20 cellular contexts compared by ENCODE assay signal in the genomic region with DNA sequence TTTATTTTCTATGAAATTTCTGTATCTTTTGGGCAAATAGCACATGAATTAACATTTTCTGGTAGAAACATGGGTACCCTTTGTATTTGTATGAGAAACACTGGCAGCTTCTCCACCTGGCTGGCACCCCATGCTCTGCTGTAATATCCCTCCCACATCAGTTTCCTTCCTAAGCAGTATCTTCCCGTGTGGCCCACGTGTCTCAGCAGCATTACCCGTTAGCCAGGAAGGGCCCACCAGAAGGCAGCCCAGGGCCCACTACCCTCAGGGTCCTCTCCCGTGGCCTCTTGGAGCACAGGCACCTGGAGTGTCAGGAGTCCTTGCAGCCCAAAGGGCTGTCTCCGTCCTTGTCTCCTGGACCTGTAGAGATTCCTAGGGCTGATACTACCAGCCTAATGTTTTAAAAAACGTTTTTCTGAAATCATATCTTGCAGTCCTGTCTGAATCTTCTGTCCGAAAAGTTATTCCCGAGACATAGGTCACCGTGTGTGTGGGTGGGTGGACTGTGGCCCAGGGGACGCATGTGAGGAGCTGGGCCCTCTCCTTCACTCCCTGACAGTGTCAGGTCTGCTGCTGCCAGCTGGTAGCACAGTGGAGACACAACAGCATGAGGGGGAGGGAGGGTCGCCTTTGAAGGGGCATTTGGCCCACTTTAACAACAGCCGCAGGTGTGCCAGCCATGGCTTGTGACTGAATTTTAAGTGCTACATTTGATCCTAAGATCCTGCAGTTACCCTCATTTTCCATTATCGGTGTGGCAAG. TPM values are rescaled to one million over a fixed set of nuclear protein-coding genes. Genes with fewer than 3 reads are reported as not detected.
A peak's percentile ranks its signal among the peaks of the same experiment; 100 is the strongest.
DNase-seq lines count a peak whose midpoint lies in the region; ATAC-seq and TF ChIP-seq lines count a peak whose summit lies in the region.
"Had no signal": no experiment of that assay in that cellular context is flagged by ENCODE, and none has a peak within 500 bp of the region (broad histone marks: within the 10 kb centered on the region; RNA-seq: fewer than 3 reads in every experiment).

No MANE protein-coding gene starts in this region.

- POLR2A ChIA-PET in WTC11 (lab: Charles Lee), result no interaction called here

- no peak for ATAC-seq in WTC11
- ATAC-seq in memory B cell (ENCODE audit: low read depth), result no peak
- ATAC-seq in upper lobe of right lung, result peak; percentile 33
- no peak for ATAC-seq in HG03442 (IDR thresholded peaks at IDR 0.05; ENCODE audit: unreplicated experiment)
- ATAC-seq: CD8-positive, alpha-beta T cell; GM12878 had no signal

- CTCF ChIA-PET in WTC11 (lab: Charles Lee), result interaction anchor here (0.6 kb wide), 1 partner anchor 171 kb away, joined by 3 read pairs; no protein-coding TSS in a partner anchor

- H3K27ac ChIP-seq in upper lobe of right lung, result no peak overlapping the region
- H3K27ac ChIP-seq: BLaER1 treated with 17β-estradiol and CSF1 and Interleukin-3, amounts not matched to agents 10 nM and 100 nM; HL-60 had no signal

- H3K9me3 ChIP-seq in upper lobe of right lung, result no peaks in the 10 kb centered on the region
- H3K9me3 ChIP-seq: BLaER1 treated with 17β-estradiol and CSF1 and Interleukin-3, amounts not matched to agents 10 nM and 100 nM had no signal

- no peaks in the 10 kb centered on the region for H3K27me3 ChIP-seq in upper lobe of right lung
- H3K27me3 ChIP-seq: BLaER1 treated with 17β-estradiol and CSF1 and Interleukin-3, amounts not matched to agents 10 nM and 100 nM had no signal

- H3K9me3 Mint-ChIP-seq in WTC11, result no peaks in the 10 kb centered on the region
- H3K9me3 Mint-ChIP-seq in memory B cell, result no peaks in the 10 kb centered on the region
- H3K9me3 Mint-ChIP-seq: CD8-positive, alpha-beta T cell; H9 had no signal

- H3K4me3 Mint-ChIP-seq in WTC11 (no peak overlapping the region), memory B cell (no peak overlapping the region)
- H3K4me3 Mint-ChIP-seq: B cell; CD8-positive, alpha-beta T cell; H9 had no signal

- DNase-seq in activated CD8-positive, alpha-beta memory T cell treated with anti-CD3 and anti-CD28 coated beads for 24 hours, result peak; percentile 40
- DNase-seq in activated CD8-positive, alpha-beta memory T cell treated with anti-CD3 and anti-CD28 coated beads, Interleukin-2, amount 50 U/mL, for 4 hours, result no peak
- DNase-seq in WTC11 (ENCODE audit: low spot score) (no peak), memory B cell (ENCODE audit: low spot score in 2 of 2) (no peak), upper lobe of right lung (no peak), DMS153 (lab: John Stamatoyannopoulos, UW) (no peak)
- DNase-seq: Calu3; CD8-positive, alpha-beta T cell; DMS53; DND-41; EL; GOT3; H9 had no signal

- no peaks in the 10 kb centered on the region for H3K27me3 Mint-ChIP-seq in WTC11 (ENCODE audit: low read depth)
- H3K27me3 Mint-ChIP-seq in memory B cell, result no peaks in the 10 kb centered on the region
- H3K27me3 Mint-ChIP-seq: B cell had no signal

- no peaks in the 10 kb centered on the region for H3K4me1 ChIP-seq in upper lobe of right lung

- H3K27ac Mint-ChIP-seq in WTC11 (0 out of 2 replicates have a peak overlapping the region, but pooled peaks have one; percentile 42), memory B cell (peak overlapping the region; percentile 47)

- no peak overlapping the region for H3K4me3 ChIP-seq in upper lobe of right lung
- H3K4me3 ChIP-seq: BLaER1 treated with 17β-estradiol and CSF1 and Interleukin-3, amounts not matched to agents 10 nM and 100 nM; GM12878 had no signal

- H3K36me3 ChIP-seq in upper lobe of right lung, result peaks cover 46% of the 10 kb centered on the region

- H3K36me3 Mint-ChIP-seq in WTC11 (peaks cover 31% of the 10 kb centered on the region), memory B cell (peaks cover 27% of the 10 kb centered on the region)

- intact Hi-C loops in upper lobe of right lung (cut with DNase I), result no loop called here

- H3K4me1 Mint-ChIP-seq in WTC11 (no peaks in the 10 kb centered on the region), memory B cell (no peaks in the 10 kb centered on the region)
- H3K4me1 Mint-ChIP-seq: H9 had no signal

- TF ChIP-seq CTCF in WTC11 (IDR thresholded peaks at IDR 0.05), result no peak
- TF ChIP-seq CTCF in upper lobe of right lung (IDR thresholded peaks at IDR 0.05), result no peak

TF ChIP-seq in WTC11, 78 proteins besides CTCF, POLR2A, EP300 and RAD21:
- TF ChIP-seq GABPB1 (CRISPR knock-in tag; IDR thresholded peaks at IDR 0.05), result no peak
TF ChIP-seq in WTC11: peak in this region for 0.

RNA-seq across cellular contexts. Expression of a gene that starts 22.0 kb away (rescaled TPM):
- total RNA-seq in WTC11 (2021) (0.32 to 0.68 TPM (median 0.37 TPM) in 3 replicates), upper lobe of right lung (0.81 TPM)
- total RNA-seq: A172, Calu3, G401, GM12878 had no signal
